ENCODE assay signal across 36 cellular contexts in genomic region chr19:58213075-58213369, GRCh38.
"Had no signal": no experiment of that assay in that cellular context is flagged by ENCODE, and none has a peak within 500 bp of the region (broad histone marks: within the 10 kb centered on the region; RNA-seq: fewer than 3 reads in every experiment).

No MANE protein-coding gene starts in this region.

- H3K27ac Mint-ChIP-seq: activated naive CD4-positive, alpha-beta T cell treated with anti-CD3 and anti-CD28 coated beads, Interleukin-2, amount 10 ng/mL, durations not matched to agents 7 days and 5 days; activated naive CD8-positive, alpha-beta T cell treated with anti-CD3 and anti-CD28 coated beads, Interleukin-2, amount 10 ng/mL, durations not matched to agents 7 days and 5 days; activated T-helper 1 cell treated with anti-CD3 and anti-CD28 coated beads, Interleukin-12 subunit alpha, Interleukin-12 subunit beta, Interleukin-2, Interleukin-4 antibody, amounts not matched to agents 30 ng/mL and 10 ng/mL and 1 ng/mL, durations not matched to agents 14 hours and 24 hours and 36 hours; effector memory CD8-positive, alpha-beta T cell; immature natural killer cell; nephron progenitor cell; progenitor cell of endocrine pancreas; stimulated activated memory B cell treated with anti-CD40 and anti-IgM and Interleukin-4, amounts not matched to agents 10 μg/mL and 1 μg/mL and 100 μg/mL, for 72 hours; stimulated activated naive CD8-positive, alpha-beta T cell treated with anti-CD3 and anti-CD28 coated beads, Interleukin-15, amount 100 ng/mL, for 72 hours had no signal

- ATAC-seq: effector memory CD8-positive, alpha-beta T cell; foreskin keratinocyte; heart left ventricle; left colon; mucosa of descending colon; stimulated activated memory B cell treated with anti-CD40 and anti-IgM and Interleukin-4, amounts not matched to agents 10 μg/mL and 1 μg/mL and 100 μg/mL, for 72 hours; stimulated activated naive CD8-positive, alpha-beta T cell treated with anti-CD3 and anti-CD28 coated beads, Interleukin-15, amount 100 ng/mL, for 72 hours had no signal

- H3K4me1 ChIP-seq: esophagus muscularis mucosa, foreskin keratinocyte, heart left ventricle, sigmoid colon, tibial artery had no signal

- FAIRE-seq: astrocyte, kidney had no signal

- H3K4me2 ChIP-seq: smooth muscle cell had no signal

- H3K27me3 Mint-ChIP-seq: activated naive CD4-positive, alpha-beta T cell treated with anti-CD3 and anti-CD28 coated beads, Interleukin-2, amount 10 ng/mL, durations not matched to agents 7 days and 5 days; activated naive CD8-positive, alpha-beta T cell treated with anti-CD3 and anti-CD28 coated beads, Interleukin-2, amount 10 ng/mL, durations not matched to agents 7 days and 5 days; effector memory CD8-positive, alpha-beta T cell; progenitor cell of endocrine pancreas; stimulated activated memory B cell treated with anti-CD40 and anti-IgM and Interleukin-4, amounts not matched to agents 10 μg/mL and 1 μg/mL and 100 μg/mL, for 72 hours; stimulated activated naive CD8-positive, alpha-beta T cell treated with anti-CD3 and anti-CD28 coated beads, Interleukin-15, amount 100 ng/mL, for 72 hours had no signal

- H3K27me3 ChIP-seq: brain microvascular endothelial cell, esophagus muscularis mucosa, foreskin keratinocyte, heart left ventricle, neutrophil, ovary, sigmoid colon, tibial artery had no signal

- H3K4me1 Mint-ChIP-seq: activated naive CD4-positive, alpha-beta T cell treated with anti-CD3 and anti-CD28 coated beads, Interleukin-2, amount 10 ng/mL, durations not matched to agents 7 days and 5 days; activated naive CD8-positive, alpha-beta T cell treated with anti-CD3 and anti-CD28 coated beads, Interleukin-2, amount 10 ng/mL, durations not matched to agents 7 days and 5 days; immature natural killer cell; nephron progenitor cell; stimulated activated memory B cell treated with anti-CD40 and anti-IgM and Interleukin-4, amounts not matched to agents 10 μg/mL and 1 μg/mL and 100 μg/mL, for 72 hours; stimulated activated naive CD8-positive, alpha-beta T cell treated with anti-CD3 and anti-CD28 coated beads, Interleukin-15, amount 100 ng/mL, for 72 hours had no signal

- H3K27ac ChIP-seq: brain microvascular endothelial cell, esophagus muscularis mucosa, foreskin keratinocyte, heart left ventricle, neutrophil, ovary, sigmoid colon, tibial artery had no signal

- H3K4me3 Mint-ChIP-seq: activated naive CD4-positive, alpha-beta T cell treated with anti-CD3 and anti-CD28 coated beads, Interleukin-2, amount 10 ng/mL, durations not matched to agents 7 days and 5 days; activated naive CD8-positive, alpha-beta T cell treated with anti-CD3 and anti-CD28 coated beads, Interleukin-2, amount 10 ng/mL, durations not matched to agents 7 days and 5 days; activated T-helper 1 cell treated with anti-CD3 and anti-CD28 coated beads, Interleukin-12 subunit alpha, Interleukin-12 subunit beta, Interleukin-2, Interleukin-4 antibody, amounts not matched to agents 30 ng/mL and 10 ng/mL and 1 ng/mL, durations not matched to agents 14 hours and 24 hours and 36 hours; effector memory CD8-positive, alpha-beta T cell; nephron progenitor cell; stimulated activated memory B cell treated with anti-CD40 and anti-IgM and Interleukin-4, amounts not matched to agents 10 μg/mL and 1 μg/mL and 100 μg/mL, for 72 hours; stimulated activated naive CD8-positive, alpha-beta T cell treated with anti-CD3 and anti-CD28 coated beads, Interleukin-15, amount 100 ng/mL, for 72 hours had no signal

- H3K4me3 ChIP-seq: esophagus muscularis mucosa, heart left ventricle, mucosa of descending colon, ovary, sigmoid colon, smooth muscle cell, tibial artery had no signal

- DNase-seq: activated CD4-positive, alpha-beta T cell treated with anti-CD3 and anti-CD28 coated beads for 4 hours; activated CD4-positive, alpha-beta T cell treated with anti-CD3 and anti-CD28 coated beads, Interleukin-2, amount 50 U/mL, for 48 hours; activated CD8-positive, alpha-beta memory T cell treated with anti-CD3 and anti-CD28 coated beads, Interleukin-2, amount 50 U/mL, for 4 hours; activated gamma-delta T cell; activated naive CD4-positive, alpha-beta T cell treated with anti-CD3 and anti-CD28 coated beads, Interleukin-2, amount 10 ng/mL, durations not matched to agents 7 days and 5 days; activated naive CD8-positive, alpha-beta T cell treated with anti-CD3 and anti-CD28 coated beads, Interleukin-2, amount 10 ng/mL, durations not matched to agents 7 days and 5 days; activated T-cell treated with anti-CD3 and anti-CD28 coated beads, Interleukin-2, amount 50 U/mL, for 1 hour; amniotic stem cell; brain microvascular endothelial cell; cortex of kidney; effector memory CD8-positive, alpha-beta T cell; foreskin keratinocyte; heart left ventricle; hypothalamus; immature natural killer cell; kidney; left colon; mesenchymal stem cell; mucosa of descending colon; nephron progenitor cell; ovary; retina; sigmoid colon; stimulated activated CD4-positive, alpha-beta T cell treated with anti-CD3 and anti-CD28 coated beads, Interleukin-1b, Interleukin-23, amount 100 ng/mL, for 48 hours; stimulated activated CD4-positive, alpha-beta T cell treated with anti-CD3 and anti-CD28 coated beads, Interleukin-4, amount 100 ng/mL, for 4 hours; stimulated activated CD8-positive, alpha-beta memory T cell treated with anti-CD3 and anti-CD28 coated beads, Interleukin-4, amount 100 ng/mL, for 48 hours; stimulated activated naive CD8-positive, alpha-beta T cell treated with anti-CD3 and anti-CD28 coated beads, Interleukin-15, amount 100 ng/mL, for 72 hours; T-helper 1 cell; tibial artery had no signal
